Comparison of ENCODE assay signal across 9 cellular contexts in the genomic region with DNA sequence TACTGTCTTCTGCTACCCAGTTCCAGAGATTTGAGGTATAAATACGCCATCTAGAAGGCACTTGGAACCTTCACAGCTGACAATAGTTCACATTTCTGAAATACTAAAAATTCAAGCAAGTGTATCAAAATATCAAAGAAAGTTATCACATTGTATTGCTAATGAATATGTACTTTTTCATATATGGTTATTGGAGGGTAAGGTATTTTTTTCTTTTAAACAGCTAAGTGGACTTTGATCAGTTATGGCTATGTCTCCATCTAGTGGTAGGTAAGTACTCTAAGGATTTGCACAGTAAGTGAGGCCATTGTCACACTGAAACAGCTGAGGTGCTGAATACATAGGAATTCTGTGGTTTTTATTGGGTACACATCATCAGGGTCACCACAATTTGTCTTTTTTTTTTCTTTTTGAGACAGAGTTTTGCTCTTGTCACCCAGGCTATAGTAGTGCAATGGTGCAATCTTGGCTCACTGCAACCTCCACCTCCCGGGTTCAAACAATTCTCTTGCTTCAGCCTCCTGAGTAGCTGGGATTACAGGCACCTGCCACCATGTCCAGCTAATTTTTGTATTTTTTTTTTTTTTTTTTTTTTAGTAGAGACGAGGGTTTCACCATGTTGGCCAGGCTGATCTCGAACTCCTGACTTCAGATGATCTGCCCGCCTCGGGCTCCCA. TPM values are rescaled to one million over a fixed set of nuclear protein-coding genes. Genes with fewer than 3 reads are reported as not detected.
DNase-seq lines count a peak whose midpoint lies in the region; ATAC-seq and TF ChIP-seq lines count a peak whose summit lies in the region.
"Had no signal": no experiment of that assay in that cellular context is flagged by ENCODE, and none has a peak within 500 bp of the region (broad histone marks: within the 10 kb centered on the region; RNA-seq: fewer than 3 reads in every experiment).

No MANE protein-coding gene starts in this region.

- CTCF ChIA-PET in activated CD8-positive, alpha-beta T cell treated with anti-CD3 and anti-CD28 coated beads, Interleukin-2, amount 10 ng/mL, durations not matched to agents 7 days and 5 days (lab: Charles Lee) = interaction anchor here (0.5 to 5.4 kb wide), 39 partner anchors 8 to 738 kb away, joined by 3 to 59 read pairs (median 4); partner anchors contain the start of genes C4BPB, CD55 and PFKFB2
- CTCF ChIA-PET in activated naive CD4-positive, alpha-beta T cell treated with anti-CD3 and anti-CD28 coated beads, Interleukin-2, amount 10 ng/mL, durations not matched to agents 7 days and 5 days (lab: Charles Lee) = interaction anchor here (0.7 to 4.5 kb wide), 30 partner anchors 10 to 422 kb away, joined by 3 to 84 read pairs (median 4); partner anchors contain the start of genes C4BPB, CD55, PFKFB2 and YOD1

- 80 to 81% (median 80%) methylated on average over 6 of the region's 6 CpGs for WGBS in heart left ventricle, 4 donors

- peaks cover 8% of the 10 kb centered on the region for H3K36me3 Mint-ChIP-seq in activated CD8-positive, alpha-beta T cell treated with anti-CD3 and anti-CD28 coated beads, Interleukin-2, amount 10 ng/mL, durations not matched to agents 7 days and 5 days (ENCODE audit: low read depth)
- H3K36me3 Mint-ChIP-seq in activated naive CD4-positive, alpha-beta T cell treated with anti-CD3 and anti-CD28 coated beads, Interleukin-2, amount 10 ng/mL, durations not matched to agents 7 days and 5 days = peaks cover 3% of the 10 kb centered on the region

- H3K9me3 Mint-ChIP-seq in activated CD8-positive, alpha-beta T cell treated with anti-CD3 and anti-CD28 coated beads, Interleukin-2, amount 10 ng/mL, durations not matched to agents 7 days and 5 days (ENCODE audit: insufficient read depth) = peaks cover 7% of the 10 kb centered on the region
- H3K9me3 Mint-ChIP-seq in activated naive CD4-positive, alpha-beta T cell treated with anti-CD3 and anti-CD28 coated beads, Interleukin-2, amount 10 ng/mL, durations not matched to agents 7 days and 5 days = peaks cover 3% of the 10 kb centered on the region

- TF ChIP-seq POLR2A in heart left ventricle (IDR thresholded peaks at IDR 0.05) = no peak

- H3K4me3 ChIP-seq in heart left ventricle = no peak overlapping the region

- H3K36me3 ChIP-seq in heart left ventricle = no peaks in the 10 kb centered on the region

- H3K27me3 ChIP-seq in heart left ventricle = peaks cover 0 to 7% (median 0%) of the 10 kb centered on the region in 9 donors

- POLR2A ChIA-PET in activated CD8-positive, alpha-beta T cell treated with anti-CD3 and anti-CD28 coated beads, Interleukin-2, amount 10 ng/mL, durations not matched to agents 7 days and 5 days (lab: Charles Lee) = interaction anchor here (1.3 to 2.5 kb wide), 2 partner anchors 68 to 84 kb away, joined by 5 to 19 read pairs; partner anchors contain the start of gene CD55

- H3K9me3 ChIP-seq in heart left ventricle = no peaks in the 10 kb centered on the region

- peak; percentile 50 for ATAC-seq in HG02759 (IDR thresholded peaks at IDR 0.05; ENCODE audit: unreplicated experiment)
- ATAC-seq in activated CD8-positive, alpha-beta T cell treated with anti-CD3 and anti-CD28 coated beads, Interleukin-2, amount 10 ng/mL, durations not matched to agents 7 days and 5 days = peak; percentile 86
- peak in 3 of 4 donors; percentile 57 to 82 (median 70) for ATAC-seq in heart left ventricle
- ATAC-seq in sciatic nerve = peak; percentile 79
- ATAC-seq in HG02970 (IDR thresholded peaks at IDR 0.05; ENCODE audit: low FRiP score, unreplicated experiment) = no peak

- H3K27ac ChIP-seq in heart left ventricle = no peak overlapping the region

- intact Hi-C loops in heart left ventricle (cut with DNase I) (loop anchor here (1.0 to 10.0 kb wide), 15 partner anchors 80 to 323 kb away; partner anchors contain the start of genes C4BPB (in 2 of the 10) and CD55 (in 1 of the 10)), sciatic nerve (cut with DNase I) (no loop called here)

- H3K27me3 Mint-ChIP-seq in activated CD8-positive, alpha-beta T cell treated with anti-CD3 and anti-CD28 coated beads, Interleukin-2, amount 10 ng/mL, durations not matched to agents 7 days and 5 days (ENCODE audit: low read depth) = peaks cover 3% of the 10 kb centered on the region
- H3K27me3 Mint-ChIP-seq in activated naive CD4-positive, alpha-beta T cell treated with anti-CD3 and anti-CD28 coated beads, Interleukin-2, amount 10 ng/mL, durations not matched to agents 7 days and 5 days = peaks cover 5% of the 10 kb centered on the region

- peak; percentile 64 to 88 (median 78) for TF ChIP-seq CTCF in heart left ventricle (IDR thresholded peaks at IDR 0.05)

- DNase-seq in DMS79 treated with DMSO at 0.1 percent for 48 hours (lab: John Stamatoyannopoulos, UW) = peak; percentile 56
- peak; percentile 55 for DNase-seq in NCI-H2227 treated with DMSO at 0.1 percent for 48 hours (lab: John Stamatoyannopoulos, UW)
- DNase-seq in activated CD8-positive, alpha-beta T cell treated with anti-CD3 and anti-CD28 coated beads, Interleukin-2, amount 10 ng/mL, durations not matched to agents 7 days and 5 days = no peak
- no peak for DNase-seq in heart left ventricle
- no peak for DNase-seq in sciatic nerve (ENCODE audit: low spot score)
- no peak for DNase-seq in activated naive CD4-positive, alpha-beta T cell treated with anti-CD3 and anti-CD28 coated beads, Interleukin-2, amount 10 ng/mL, durations not matched to agents 7 days and 5 days

- H3K4me1 ChIP-seq in heart left ventricle = peaks cover 0 to 24% (median 0%) of the 10 kb centered on the region in 12 donors

- H3K4me3 Mint-ChIP-seq in activated CD8-positive, alpha-beta T cell treated with anti-CD3 and anti-CD28 coated beads, Interleukin-2, amount 10 ng/mL, durations not matched to agents 7 days and 5 days = no peak overlapping the region
- H3K4me3 Mint-ChIP-seq in activated naive CD4-positive, alpha-beta T cell treated with anti-CD3 and anti-CD28 coated beads, Interleukin-2, amount 10 ng/mL, durations not matched to agents 7 days and 5 days = no peak overlapping the region
- H3K4me3 Mint-ChIP-seq: T-helper 1 cell treated with Interleukin-12 subunit alpha and Interleukin-12 subunit beta and Interleukin-4 antibody, amounts not matched to agents 30 μg/mL and 1 μg/mL, for 36 hours had no signal

- no peak overlapping the region for H3K27ac Mint-ChIP-seq in activated CD8-positive, alpha-beta T cell treated with anti-CD3 and anti-CD28 coated beads, Interleukin-2, amount 10 ng/mL, durations not matched to agents 7 days and 5 days
- H3K27ac Mint-ChIP-seq in activated naive CD4-positive, alpha-beta T cell treated with anti-CD3 and anti-CD28 coated beads, Interleukin-2, amount 10 ng/mL, durations not matched to agents 7 days and 5 days = no peak overlapping the region
- H3K27ac Mint-ChIP-seq: T-helper 1 cell treated with Interleukin-12 subunit alpha and Interleukin-12 subunit beta and Interleukin-4 antibody, amounts not matched to agents 30 μg/mL and 1 μg/mL, for 36 hours had no signal

- H3K4me1 Mint-ChIP-seq in activated CD8-positive, alpha-beta T cell treated with anti-CD3 and anti-CD28 coated beads, Interleukin-2, amount 10 ng/mL, durations not matched to agents 7 days and 5 days (ENCODE audit: low read depth) = peaks cover 11% of the 10 kb centered on the region
- peaks cover 4% of the 10 kb centered on the region for H3K4me1 Mint-ChIP-seq in activated naive CD4-positive, alpha-beta T cell treated with anti-CD3 and anti-CD28 coated beads, Interleukin-2, amount 10 ng/mL, durations not matched to agents 7 days and 5 days

RNA-seq across cellular contexts. Expression of gene CR2, which starts 49.1 kb away (rescaled TPM):
- total RNA-seq in activated CD8-positive, alpha-beta T cell treated with anti-CD3 and anti-CD28 coated beads, Interleukin-2, amount 10 ng/mL, durations not matched to agents 7 days and 5 days = not detected
- total RNA-seq in heart left ventricle (under 1 TPM in 1 of 9 donors, not detected in 8; 0.09 TPM), sciatic nerve (0.27 TPM)
- under 1 TPM in 1 of 2 donors, not detected in 1; 0.03 TPM for polyA plus RNA-seq in heart left ventricle

Comparison
In these comparisons a context has a peak if more than half of its experiments do, and no peak if none do; other contexts are left out.
1. DNase-seq: peak in DMS79 treated with DMSO at 0.1 percent for 48 hours (single experiment) and NCI-H2227 treated with DMSO at 0.1 percent for 48 hours (single experiment); none in activated CD8-positive, alpha-beta T cell treated with anti-CD3 and anti-CD28 coated beads, Interleukin-2, amount 10 ng/mL, durations not matched to agents 7 days and 5 days (single experiment), heart left ventricle (0 of 5), sciatic nerve (single experiment) and activated naive CD4-positive, alpha-beta T cell treated with anti-CD3 and anti-CD28 coated beads, Interleukin-2, amount 10 ng/mL, durations not matched to agents 7 days and 5 days (single experiment).